ENCODE assay signal across 9 cellular contexts in the genomic region with DNA sequence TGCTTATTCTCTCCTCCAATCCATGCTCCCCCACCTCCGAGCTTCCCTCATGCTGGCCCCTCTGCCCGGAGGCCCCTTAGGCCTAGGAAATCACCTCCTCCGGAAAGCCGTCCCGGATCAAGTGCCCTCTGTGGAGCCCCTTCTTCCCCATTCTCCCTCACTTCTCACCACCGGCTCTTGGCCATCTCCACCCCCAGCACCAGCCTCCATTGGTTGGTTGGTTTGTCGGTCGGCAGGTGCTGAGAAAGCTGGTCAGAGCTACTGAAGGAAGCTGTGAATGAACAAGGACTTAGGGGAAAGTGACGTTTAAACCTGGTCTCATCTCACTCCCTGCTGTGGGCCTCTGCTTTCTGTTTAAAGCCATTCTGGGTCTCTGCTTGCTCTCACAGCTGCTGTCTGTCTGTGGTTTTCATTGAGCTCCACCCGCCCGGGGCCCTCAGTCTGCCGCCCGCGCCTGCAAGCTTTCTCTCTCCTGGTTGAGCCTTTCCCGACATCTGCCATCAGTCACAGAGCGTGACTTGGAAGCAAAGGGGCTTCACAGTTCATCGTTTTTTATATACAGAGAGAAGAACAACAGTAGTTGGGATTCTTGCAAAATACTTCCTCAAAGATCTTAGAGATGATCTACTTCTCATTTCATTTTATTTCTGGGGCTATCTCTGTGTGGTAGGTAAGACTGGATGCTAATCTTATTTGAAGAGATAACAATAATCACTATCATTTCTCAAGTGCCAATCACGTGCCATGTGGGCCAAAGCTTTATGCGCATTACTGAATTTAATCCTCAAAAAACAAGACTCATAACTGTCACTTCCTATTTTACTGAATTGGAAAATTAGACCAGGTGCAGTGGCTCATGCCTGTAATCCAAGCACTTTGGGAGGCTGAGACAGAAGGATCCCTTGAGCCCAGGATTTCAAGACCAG.
DNase-seq lines count a peak whose midpoint lies in the region; ATAC-seq and TF ChIP-seq lines count a peak whose summit lies in the region.
"Had no signal": no experiment of that assay in that cellular context is flagged by ENCODE, and none has a peak within 500 bp of the region (broad histone marks: within the 10 kb centered on the region; RNA-seq: fewer than 3 reads in every experiment).

No MANE protein-coding gene starts in this region.

- DNase-seq in Peyer's patch (peak in 2 of 3 donors; percentile 43 to 60), amniotic epithelial cell (ENCODE audit: low read depth) (peak; percentile 31), HCEC 1CT (no peak), Calu3 (no peak)

- no peak for TF ChIP-seq CTCF in Peyer's patch (IDR thresholded peaks at IDR 0.05)
- TF ChIP-seq CTCF in Calu3 (IDR thresholded peaks at IDR 0.05; ENCODE audit: unreplicated experiment): no peak

- H3K4me1 Mint-ChIP-seq in Calu3 (ENCODE audit: low read depth, unreplicated experiment): no peaks in the 10 kb centered on the region

- H3K27ac ChIP-seq in Peyer's patch (peak overlapping the region in 3 of 4 donors; percentile 13 to 52 (median 44)), rectal smooth muscle tissue (ENCODE audit: low read depth, low read length) (peak overlapping the region; percentile 64)

- H3K9me3 ChIP-seq in Peyer's patch: no peaks in the 10 kb centered on the region

- H3K27me3 Mint-ChIP-seq in Calu3 (ENCODE audit: unreplicated experiment): peaks cover 89% of the 10 kb centered on the region

- H3K9me3 Mint-ChIP-seq in Calu3 (ENCODE audit: low read depth, unreplicated experiment): no peaks in the 10 kb centered on the region

- no peak overlapping the region for H3K4me3 Mint-ChIP-seq in Calu3 (ENCODE audit: low read depth, unreplicated experiment)

- intact Hi-C loops in Calu3 (cut with micrococcal nuclease; ENCODE audit: unreplicated experiment): loop anchor here (10.0 kb wide), 1 partner anchor 53 kb away; no protein-coding TSS in a partner anchor

- H3K9ac ChIP-seq in rectal smooth muscle tissue (ENCODE audit: low read length): no peak overlapping the region

- no peak overlapping the region for H3K27ac Mint-ChIP-seq in Calu3 (ENCODE audit: unreplicated experiment)

- no peak for TF ChIP-seq POLR2A in Peyer's patch (IDR thresholded peaks at IDR 0.05)

- ATAC-seq in GM18870 (IDR thresholded peaks at IDR 0.05; ENCODE audit: unreplicated experiment) (peak; percentile 76), HG03066 (IDR thresholded peaks at IDR 0.05; ENCODE audit: low read depth, unreplicated experiment) (peak; percentile 80), GM18861 (IDR thresholded peaks at IDR 0.05; ENCODE audit: unreplicated experiment) (no peak)

- H3K4me3 ChIP-seq in Peyer's patch: peak overlapping the region in 1 of 4 donors; percentile 2
- peak overlapping the region; percentile 29 for H3K4me3 ChIP-seq in rectal smooth muscle tissue (ENCODE audit: low read length)
- H3K4me3 ChIP-seq: K562 had no signal

- CTCF ChIA-PET in Calu3 (lab: Charles Lee): interaction anchor here (0.5 kb wide), 1 partner anchor 18 kb away, joined by 3 read pairs; no protein-coding TSS in a partner anchor

- H3K36me3 ChIP-seq in Peyer's patch (no peaks in the 10 kb centered on the region), rectal smooth muscle tissue (ENCODE audit: control insufficient read depth, insufficient read depth, low read length) (no peaks in the 10 kb centered on the region)

- H3K36me3 Mint-ChIP-seq in Calu3 (ENCODE audit: insufficient read depth, unreplicated experiment): no peaks in the 10 kb centered on the region

- BruUV-seq in Calu3 (replicated peaks; lab: Mats Ljungman, UMichigan): no TSS peak

- H3K27me3 ChIP-seq in Peyer's patch (no peaks in the 10 kb centered on the region), rectal smooth muscle tissue (ENCODE audit: control insufficient read depth, insufficient read depth, low read length) (peaks cover 6% of the 10 kb centered on the region)

- H3K4me1 ChIP-seq in Peyer's patch: peaks cover 0 to 17% (median 7%) of the 10 kb centered on the region in 4 donors
- H3K4me1 ChIP-seq in rectal smooth muscle tissue (ENCODE audit: control insufficient read depth, insufficient read depth, low read length): peaks cover 10% of the 10 kb centered on the region

Comparison
In these comparisons a context has a peak if more than half of its experiments do, and no peak if none do; other contexts are left out.
1. DNase-seq: peak in Peyer's patch (2 of 3) and amniotic epithelial cell (single experiment); none in HCEC 1CT (single experiment) and Calu3 (single experiment).